ENCODE assay signal across 18 cellular contexts in the genomic region with DNA sequence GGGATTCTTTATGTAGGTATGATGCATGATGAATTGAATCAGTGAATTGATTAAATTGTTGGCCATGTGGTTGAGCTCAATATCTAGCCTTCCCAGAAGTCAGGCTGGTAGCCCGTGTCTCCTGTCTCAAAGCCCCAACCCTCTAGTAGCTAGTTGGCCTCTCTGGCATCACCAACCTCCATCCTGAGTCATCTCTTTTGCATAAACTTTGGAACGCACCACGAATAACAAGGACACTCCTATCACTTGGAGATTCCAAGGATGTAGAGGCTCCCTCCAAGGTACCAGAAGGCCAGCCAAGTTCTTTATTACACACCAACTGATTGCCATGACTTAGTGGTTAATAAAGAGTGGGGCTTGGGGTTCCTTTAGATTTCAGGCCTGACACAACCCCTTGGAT.
DNase-seq lines count a peak whose midpoint lies in the region; ATAC-seq and TF ChIP-seq lines count a peak whose summit lies in the region.
"Had no signal": no experiment of that assay in that cellular context is flagged by ENCODE, and none has a peak within 500 bp of the region (broad histone marks: within the 10 kb centered on the region; RNA-seq: fewer than 3 reads in every experiment).

No MANE protein-coding gene starts in this region.

- H3K4me3 ChIP-seq in HUES48 (ENCODE audit: low read depth, low read length): no peak overlapping the region
- no peak overlapping the region for H3K4me3 ChIP-seq in astrocyte of the spinal cord (ENCODE audit: low read depth, low read length)
- H3K4me3 ChIP-seq: HAP-1, PC-9 had no signal

- H3K9me3 Mint-ChIP-seq in immature natural killer cell: peaks cover 0 to 4% (median 2%) of the 10 kb centered on the region in 6 donors

- H3K27ac ChIP-seq in HUES48 (ENCODE audit: low read depth, low read length): peak overlapping the region; percentile 63
- H3K27ac ChIP-seq: PC-9 had no signal

- H3K4me3 Mint-ChIP-seq in immature natural killer cell: peak overlapping the region in 4 of 5 donors; percentile 24 to 55 (median 38)
- H3K4me3 Mint-ChIP-seq: CD4-positive, alpha-beta memory T cell had no signal

- peaks cover 90 to 93% of the 10 kb centered on the region in 2 donors for H3K4me1 Mint-ChIP-seq in immature natural killer cell

- peaks cover 3 to 16% (median 4%) of the 10 kb centered on the region in 3 donors for H3K36me3 Mint-ChIP-seq in immature natural killer cell

- no peak for TF ChIP-seq CTCF in astrocyte of the spinal cord (IDR thresholded peaks at IDR 0.05; ENCODE audit: low read depth, low read length)

- H3K27me3 Mint-ChIP-seq in immature natural killer cell (ENCODE audit: low read depth in 3 of 3): peaks cover 2 to 4% (median 4%) of the 10 kb centered on the region in 3 donors
- H3K27me3 Mint-ChIP-seq: CD4-positive, alpha-beta memory T cell had no signal

- H3K36me3 ChIP-seq in HUES48 (ENCODE audit: control insufficient read depth, insufficient read depth, low read length): no peaks in the 10 kb centered on the region
- H3K36me3 ChIP-seq: BE2C, HAP-1 had no signal

- in situ Hi-C loops in astrocyte of the spinal cord (cut with HindIII; ENCODE audit: low sequenced_read_pairs): no loop called here

- H3K9ac ChIP-seq in HUES48 (ENCODE audit: low read depth, low read length): no peak overlapping the region

- no peaks in the 10 kb centered on the region for H3K27me3 ChIP-seq in HUES48 (ENCODE audit: control insufficient read depth, insufficient read depth, low read length)
- H3K27me3 ChIP-seq: BE2C had no signal

- DNase-seq in EL (peak; percentile 43), astrocyte of the spinal cord (ENCODE audit: low read depth, low spot score) (peak; percentile 16), immature natural killer cell (no peak), activated gamma-delta T cell treated with Interleukin-2 at 50 U/mL for 16 hours (no peak), NOMO-1 (lab: John Stamatoyannopoulos, UW; ENCODE audit: unreplicated experiment in 2 of 2) (no peak), left colon (no peak)
- DNase-seq: BE2C; CD4-positive, alpha-beta memory T cell; DND-41; NCI-H1048; NCI-H146; NCI-H2081 treated with DMSO at 0.1 percent for 48 hours; NCI-H226; PC-9 had no signal

- no peak for ATAC-seq in left colon
- ATAC-seq: Right ventricle myocardium inferior, SK-N-SH treated with all-trans-retinoic acid at 6 μM for 48 hours had no signal

- H3K9me3 ChIP-seq in HUES48 (ENCODE audit: control insufficient read depth, insufficient read depth, low read length): no peaks in the 10 kb centered on the region
- H3K9me3 ChIP-seq: BE2C, HAP-1 had no signal

- intact Hi-C loops in left colon (cut with DNase I, micrococcal nuclease): no loop called here

- H3K27ac Mint-ChIP-seq in immature natural killer cell: peak overlapping the region in 5 of 6 donors; percentile 57 to 84 (median 79)
- H3K27ac Mint-ChIP-seq: CD4-positive, alpha-beta memory T cell had no signal

- H3K4me1 ChIP-seq in HUES48 (ENCODE audit: control insufficient read depth, insufficient read depth, low read length): peaks cover 19% of the 10 kb centered on the region
- H3K4me1 ChIP-seq: BE2C, HAP-1 had no signal

Comparison
In these comparisons a context has a peak if more than half of its experiments do, and no peak if none do; other contexts are left out.
1. DNase-seq: peak in EL (single experiment) and astrocyte of the spinal cord (single experiment); none in immature natural killer cell (0 of 3), activated gamma-delta T cell treated with Interleukin-2 at 50 U/mL for 16 hours (single experiment), NOMO-1 (0 of 2) and left colon (0 of 2).